Comparison of ENCODE assay signal across 10 cellular contexts in genomic region chr6:139230421-139230840, GRCh38.
DNase-seq lines count a peak whose midpoint lies in the region; ATAC-seq and TF ChIP-seq lines count a peak whose summit lies in the region.
"Had no signal": no experiment of that assay in that cellular context is flagged by ENCODE, and none has a peak within 500 bp of the region (broad histone marks: within the 10 kb centered on the region; RNA-seq: fewer than 3 reads in every experiment).

No MANE protein-coding gene starts in this region.

- H3K36me3 Mint-ChIP-seq in CD4-positive, alpha-beta memory T cell, result peaks cover 0 to 5% of the 10 kb centered on the region in 2 donors

- no peaks in the 10 kb centered on the region for H3K79me2 ChIP-seq in OCI-LY3 (ENCODE audit: low read length)

- H4K20me1 ChIP-seq in OCI-LY3 (ENCODE audit: insufficient read depth, low read length), result no peaks in the 10 kb centered on the region

- peaks cover 6 to 13% (median 9%) of the 10 kb centered on the region in 4 donors for H3K4me1 Mint-ChIP-seq in CD4-positive, alpha-beta memory T cell
- H3K4me1 Mint-ChIP-seq: activated naive CD8-positive, alpha-beta T cell treated with anti-CD3 and anti-CD28 coated beads, Interleukin-2, amount 50 U/mL, for 24 hours had no signal

- no peak overlapping the region for H3K4me3 Mint-ChIP-seq in CD4-positive, alpha-beta memory T cell
- H3K4me3 Mint-ChIP-seq: activated naive CD8-positive, alpha-beta T cell treated with anti-CD3 and anti-CD28 coated beads, Interleukin-2, amount 50 U/mL, for 24 hours had no signal

- H3K27ac ChIP-seq in CD4-positive, alpha-beta memory T cell (ENCODE audit: low read depth, low read length), result no peak overlapping the region
- H3K27ac ChIP-seq in OCI-LY3 (ENCODE audit: low read length), result peak overlapping the region; percentile 81; the same call in 1 of the 2 replicates
- H3K27ac ChIP-seq in cardiac muscle cell, result peak overlapping the region; percentile 71
- no peak overlapping the region for H3K27ac ChIP-seq in stomach
- H3K27ac ChIP-seq in substantia nigra (ENCODE audit: low read depth, low read length, poor library complexity, severe bottlenecking), result no peak overlapping the region

- CTCF ChIA-PET in CD4-positive, alpha-beta memory T cell (lab: Charles Lee; ENCODE audit: partially characterized antibody), result interaction anchor here (1.0 to 4.9 kb wide), 16 partner anchors 9 to 143 kb away, joined by 3 to 38 read pairs (median 4); partner anchors contain the start of gene TXLNB

- H3K36me3 ChIP-seq in CD4-positive, alpha-beta memory T cell (ENCODE audit: insufficient read depth, low read length), result no peaks in the 10 kb centered on the region
- H3K36me3 ChIP-seq in OCI-LY3 (replicated peaks; ENCODE audit: low read depth, low read length) (peaks cover 5% of the 10 kb centered on the region), cardiac muscle cell (no peaks in the 10 kb centered on the region), stomach (no peaks in the 10 kb centered on the region)

- H3K9me3 ChIP-seq in CD4-positive, alpha-beta memory T cell (ENCODE audit: control insufficient read depth in 1 of 2, low read length in 2 of 2), result no peaks in the 10 kb centered on the region
- no peaks in the 10 kb centered on the region; the same call in 1 of the 2 replicates for H3K9me3 ChIP-seq in OCI-LY3 (ENCODE audit: insufficient read depth, low read length)
- H3K9me3 ChIP-seq in cardiac muscle cell (ENCODE audit: low read depth), result no peaks in the 10 kb centered on the region
- H3K9me3 ChIP-seq in stomach, result peaks cover 0 to 10% (median 3%) of the 10 kb centered on the region in 4 donors

- POLR2A ChIA-PET in CD4-positive, alpha-beta memory T cell (lab: Charles Lee; ENCODE audit: partially characterized antibody), result interaction anchor here (0.7 to 1.6 kb wide), 9 partner anchors 9 to 144 kb away, joined by 3 to 11 read pairs (median 7); partner anchors contain the start of genes CITED2 and TXLNB

- peaks cover 0 to 12% (median 4%) of the 10 kb centered on the region in 8 donors for H3K9me3 Mint-ChIP-seq in CD4-positive, alpha-beta memory T cell

- no peak overlapping the region for H2AFZ ChIP-seq in OCI-LY3 (ENCODE audit: low read depth, low read length)

- TF ChIP-seq POLR2A in stomach (IDR thresholded peaks at IDR 0.05), result no peak

- H3K9ac ChIP-seq in OCI-LY3 (ENCODE audit: low read length), result no peak overlapping the region

- peak in 4 of 5 donors; percentile 17 to 31 (median 22) for DNase-seq in CD4-positive, alpha-beta memory T cell
- DNase-seq in cardiac muscle cell (ENCODE audit: low read depth in 1 of 2, low spot score in 1 of 2) (peak; percentile 43 to 55), stomach (no peak), midbrain (lab: John Stamatoyannopoulos, UW) (no peak), substantia nigra (lab: John Stamatoyannopoulos, UW) (no peak)
- DNase-seq: activated naive CD8-positive, alpha-beta T cell treated with anti-CD3 and anti-CD28 coated beads, Interleukin-2, amount 50 U/mL, for 24 hours; NCI-H1048 had no signal

- peak overlapping the region; percentile 51 for H3K4me2 ChIP-seq in OCI-LY3 (ENCODE audit: low read length)

- H3K27ac Mint-ChIP-seq in CD4-positive, alpha-beta memory T cell, result peak overlapping the region in 2 of 7 donors; percentile 19 to 65
- H3K27ac Mint-ChIP-seq: activated naive CD8-positive, alpha-beta T cell treated with anti-CD3 and anti-CD28 coated beads, Interleukin-2, amount 50 U/mL, for 24 hours had no signal

- H3K4me3 ChIP-seq in CD4-positive, alpha-beta memory T cell (ENCODE audit: low read length in 2 of 2), result no peak overlapping the region
- H3K4me3 ChIP-seq in OCI-LY3 (ENCODE audit: low read length) (no peak overlapping the region), cardiac muscle cell (no peak overlapping the region), stomach (no peak overlapping the region)

- intact Hi-C loops in CD4-positive, alpha-beta memory T cell (cut with micrococcal nuclease), result loop anchor here (1.0 kb wide), 1 partner anchor 134 kb away; no protein-coding TSS in a partner anchor
- intact Hi-C loops in stomach (cut with DNase I; ENCODE audit: low total_unique reads), result loop anchor here (5.0 kb wide), 1 partner anchor 127 kb away; no protein-coding TSS in a partner anchor

- ATAC-seq in HG02798 (IDR thresholded peaks at IDR 0.05; ENCODE audit: poor library complexity, unreplicated experiment) (peak; percentile 35), GM21529 (IDR thresholded peaks at IDR 0.05; ENCODE audit: unreplicated experiment) (no peak)

- 44 to 69% (median 55%) methylated on average over 3 of the region's 3 CpGs for WGBS in stomach, 5 donors

- TF ChIP-seq EP300 in stomach (IDR thresholded peaks at IDR 0.05), result no peak

- no peaks in the 10 kb centered on the region for H3K4me1 ChIP-seq in CD4-positive, alpha-beta memory T cell (ENCODE audit: insufficient read depth, low read length)
- H3K4me1 ChIP-seq in OCI-LY3 (ENCODE audit: low read length) (peaks cover 35% of the 10 kb centered on the region), cardiac muscle cell (ENCODE audit: low read depth) (peaks cover 12% of the 10 kb centered on the region), stomach (peaks cover 0 to 13% (median 7%) of the 10 kb centered on the region in 4 donors)

- no peaks in the 10 kb centered on the region for H3K27me3 Mint-ChIP-seq in CD4-positive, alpha-beta memory T cell
- H3K27me3 Mint-ChIP-seq: activated naive CD8-positive, alpha-beta T cell treated with anti-CD3 and anti-CD28 coated beads, Interleukin-2, amount 50 U/mL, for 24 hours had no signal

- TF ChIP-seq CTCF in OCI-LY3 (IDR thresholded peaks at IDR 0.05; ENCODE audit: low read depth, low read length) (peak; percentile 57), cardiac muscle cell (IDR thresholded peaks at IDR 0.05; ENCODE audit: low read depth, low read length) (peak; percentile 18), stomach (IDR thresholded peaks at IDR 0.05) (no peak)

- no peaks in the 10 kb centered on the region for H3K27me3 ChIP-seq in CD4-positive, alpha-beta memory T cell (ENCODE audit: insufficient read depth, low read length)
- H3K27me3 ChIP-seq in OCI-LY3 (ENCODE audit: low read depth, low read length), result no peaks in the 10 kb centered on the region
- no peaks in the 10 kb centered on the region for H3K27me3 ChIP-seq in cardiac muscle cell
- H3K27me3 ChIP-seq in stomach, result no peaks in the 10 kb centered on the region

Comparison
In these comparisons a context has a peak if more than half of its experiments do, and no peak if none do; other contexts are left out.
1. DNase-seq: peak in CD4-positive, alpha-beta memory T cell (4 of 5) and cardiac muscle cell (2 of 2); none in stomach (single experiment), midbrain (single experiment) and substantia nigra (0 of 49).
2. H3K27ac ChIP-seq: peak in OCI-LY3 (single experiment) and cardiac muscle cell (single experiment); none in CD4-positive, alpha-beta memory T cell (single experiment), stomach (0 of 5) and substantia nigra (single experiment).
3. CTCF ChIP-seq: peak in OCI-LY3 (single experiment) and cardiac muscle cell (single experiment); none in stomach (0 of 7).